ENCODE assay signal across 1 cellular context in genomic region chr12:113187588-113187987, GRCh38.
TF ChIP-seq lines count a peak whose summit lies in the region.

No MANE protein-coding gene starts in this region.

TF ChIP-seq in GM23338, 12 proteins besides CTCF, POLR2A, EP300 and RAD21 (continued from another document):
- TF ChIP-seq ZNF462 (CRISPR knock-in tag; IDR thresholded peaks at IDR 0.05): no peak
- TF ChIP-seq, protein P1, sequence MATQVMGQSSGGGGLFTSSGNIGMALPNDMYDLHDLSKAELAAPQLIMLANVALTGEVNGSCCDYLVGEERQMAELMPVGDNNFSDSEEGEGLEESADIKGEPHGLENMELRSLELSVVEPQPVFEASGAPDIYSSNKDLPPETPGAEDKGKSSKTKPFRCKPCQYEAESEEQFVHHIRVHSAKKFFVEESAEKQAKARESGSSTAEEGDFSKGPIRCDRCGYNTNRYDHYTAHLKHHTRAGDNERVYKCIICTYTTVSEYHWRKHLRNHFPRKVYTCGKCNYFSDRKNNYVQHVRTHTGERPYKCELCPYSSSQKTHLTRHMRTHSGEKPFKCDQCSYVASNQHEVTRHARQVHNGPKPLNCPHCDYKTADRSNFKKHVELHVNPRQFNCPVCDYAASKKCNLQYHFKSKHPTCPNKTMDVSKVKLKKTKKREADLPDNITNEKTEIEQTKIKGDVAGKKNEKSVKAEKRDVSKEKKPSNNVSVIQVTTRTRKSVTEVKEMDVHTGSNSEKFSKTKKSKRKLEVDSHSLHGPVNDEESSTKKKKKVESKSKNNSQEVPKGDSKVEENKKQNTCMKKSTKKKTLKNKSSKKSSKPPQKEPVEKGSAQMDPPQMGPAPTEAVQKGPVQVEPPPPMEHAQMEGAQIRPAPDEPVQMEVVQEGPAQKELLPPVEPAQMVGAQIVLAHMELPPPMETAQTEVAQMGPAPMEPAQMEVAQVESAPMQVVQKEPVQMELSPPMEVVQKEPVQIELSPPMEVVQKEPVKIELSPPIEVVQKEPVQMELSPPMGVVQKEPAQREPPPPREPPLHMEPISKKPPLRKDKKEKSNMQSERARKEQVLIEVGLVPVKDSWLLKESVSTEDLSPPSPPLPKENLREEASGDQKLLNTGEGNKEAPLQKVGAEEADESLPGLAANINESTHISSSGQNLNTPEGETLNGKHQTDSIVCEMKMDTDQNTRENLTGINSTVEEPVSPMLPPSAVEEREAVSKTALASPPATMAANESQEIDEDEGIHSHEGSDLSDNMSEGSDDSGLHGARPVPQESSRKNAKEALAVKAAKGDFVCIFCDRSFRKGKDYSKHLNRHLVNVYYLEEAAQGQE (IDR thresholded peaks at IDR 0.05; ENCODE audit: unreplicated experiment): no peak
- no peak for TF ChIP-seq ZNF331 (CRISPR knock-in tag; IDR thresholded peaks at IDR 0.05; ENCODE audit: low read depth)
- no peak for TF ChIP-seq CREB1 (CRISPR knock-in tag; IDR thresholded peaks at IDR 0.05; ENCODE audit: low read depth)
- TF ChIP-seq EZH2 (IDR thresholded peaks at IDR 0.05; ENCODE audit: low read depth, unreplicated experiment): no peak
- TF ChIP-seq STAT1 (IDR thresholded peaks at IDR 0.05; ENCODE audit: unreplicated experiment): no peak
- TF ChIP-seq NANOG (IDR thresholded peaks at IDR 0.05; ENCODE audit: borderline replicate concordance): no peak
